ENCODE assay signal across 20 cellular contexts in genomic region chr3:9230596-9230995, GRCh38.
"Had no signal": no experiment of that assay in that cellular context is flagged by ENCODE, and none has a peak within 500 bp of the region (broad histone marks: within the 10 kb centered on the region; RNA-seq: fewer than 3 reads in every experiment).

No MANE protein-coding gene starts in this region.

- H2AFZ ChIP-seq: parathyroid adenoma had no signal

- H3K27me3 ChIP-seq: dorsolateral prefrontal cortex, gastroesophageal sphincter, heart left ventricle, neutrophil, thyroid gland had no signal

- H3K79me2 ChIP-seq: parathyroid adenoma had no signal

- H3K9me3 Mint-ChIP-seq: activated CD4-positive, alpha-beta T cell treated with anti-CD3 and anti-CD28 coated beads, Interleukin-2, amount 10 ng/mL, durations not matched to agents 7 days and 5 days had no signal

- H3K9me3 ChIP-seq: gastroesophageal sphincter, heart left ventricle, neutrophil, thyroid gland had no signal

- H3K36me3 ChIP-seq: gastroesophageal sphincter, heart left ventricle, neutrophil, thyroid gland had no signal

- ATAC-seq: activated CD4-positive, CD25-positive, alpha-beta regulatory T cell treated with anti-CD3 and anti-CD28 coated beads, Interleukin-2, amount 50 U/mL, for 24 hours; gastroesophageal sphincter; heart left ventricle; left lobe of liver had no signal

- DNase-seq: activated CD4-positive, alpha-beta T cell treated with anti-CD3 and anti-CD28 coated beads, Interleukin-2, amount 10 ng/mL, durations not matched to agents 7 days and 5 days; activated CD8-positive, alpha-beta memory T cell treated with anti-CD3 and anti-CD28 coated beads, Interleukin-2, amount 50 U/mL, for 48 hours; activated effector memory CD4-positive, alpha-beta T cell treated with anti-CD3 and anti-CD28 coated beads, Interleukin-2, amount 50 U/mL, for 16 hours; activated naive CD4-positive, alpha-beta T cell treated with anti-CD3 and anti-CD28 coated beads, Interleukin-2, amount 50 U/mL, for 16 hours; activated T-cell treated with anti-CD3 and anti-CD28 coated beads, Interleukin-2, amount 50 U/mL, for 48 hours; heart left ventricle; kidney; stimulated activated CD4-positive, alpha-beta T cell treated with anti-CD3 and anti-CD28 coated beads, Interleukin-12 subunit alpha, Interleukin-12 subunit beta, amount 100 ng/mL, for 4 hours; stimulated activated CD4-positive, alpha-beta T cell treated with anti-CD3 and anti-CD28 coated beads, Interleukin-1b, Interleukin-23, amount 100 ng/mL, for 48 hours; stimulated activated CD8-positive, alpha-beta memory T cell treated with anti-CD3 and anti-CD28 coated beads, Interleukin-4, amount 100 ng/mL, for 48 hours; stimulated activated naive CD4-positive, alpha-beta T cell; T1000; thyroid gland had no signal

- H3K27ac ChIP-seq: gastroesophageal sphincter, heart left ventricle, neutrophil, parathyroid adenoma, thyroid gland had no signal

- H3K27me3 Mint-ChIP-seq: activated CD4-positive, alpha-beta T cell treated with anti-CD3 and anti-CD28 coated beads, Interleukin-2, amount 10 ng/mL, durations not matched to agents 7 days and 5 days had no signal

- H3K4me3 ChIP-seq: gastroesophageal sphincter, heart left ventricle, lung, thyroid gland had no signal

- H3K9ac ChIP-seq: parathyroid adenoma had no signal

- H3K4me3 Mint-ChIP-seq: activated CD4-positive, alpha-beta T cell treated with anti-CD3 and anti-CD28 coated beads, Interleukin-2, amount 10 ng/mL, durations not matched to agents 7 days and 5 days had no signal

- H3K27ac Mint-ChIP-seq: activated CD4-positive, alpha-beta T cell treated with anti-CD3 and anti-CD28 coated beads, Interleukin-2, amount 10 ng/mL, durations not matched to agents 7 days and 5 days had no signal
